9 cellular contexts compared by ENCODE assay signal in the genomic region with DNA sequence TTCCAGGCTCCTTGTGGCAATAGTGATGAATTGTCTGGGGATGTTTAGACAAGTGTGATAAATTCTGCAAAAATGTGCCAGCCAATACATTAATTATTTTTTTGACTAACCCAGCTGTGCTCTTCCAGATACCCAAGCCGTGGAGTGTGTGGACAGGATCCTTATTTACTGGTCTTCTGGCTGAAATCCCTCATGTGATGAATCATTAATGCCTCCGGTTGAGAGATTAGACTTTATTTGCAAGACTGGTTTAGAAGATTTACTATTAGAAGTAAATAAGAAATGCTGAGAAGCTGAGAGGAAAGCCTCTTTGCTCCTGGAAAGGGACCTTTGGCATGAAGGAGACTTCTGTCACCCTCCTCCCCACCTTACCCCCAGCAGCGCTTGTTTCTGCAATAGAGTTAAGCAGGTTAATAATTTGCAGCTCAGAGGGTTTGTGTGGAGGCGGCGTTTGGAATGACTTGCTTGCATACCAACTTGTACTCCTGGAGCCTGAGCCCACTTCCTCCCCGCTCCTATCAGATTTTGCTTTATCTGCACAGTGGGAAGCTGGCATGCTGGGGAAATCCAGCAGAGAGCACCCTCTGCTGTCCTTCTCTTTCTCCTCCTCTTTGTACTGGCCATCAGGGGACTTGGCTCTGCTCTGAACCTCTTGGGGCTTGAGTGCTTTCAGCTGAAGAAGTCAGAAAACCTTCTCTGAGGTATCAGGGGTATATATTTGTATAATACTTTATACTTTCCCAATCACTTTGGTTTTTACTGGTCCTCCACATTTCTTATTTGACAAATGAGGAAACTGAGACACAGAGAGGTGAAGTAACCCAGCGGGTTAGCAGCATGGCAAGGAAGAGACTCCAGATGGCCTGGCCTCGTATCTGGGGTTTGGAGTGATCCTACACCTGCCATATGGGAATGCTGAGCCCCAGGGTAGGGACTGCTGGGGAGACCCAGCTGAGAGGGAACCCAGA. TPM values are rescaled to one million over a fixed set of nuclear protein-coding genes. Genes with fewer than 3 reads are reported as not detected.
DNase-seq lines count a peak whose midpoint lies in the region; ATAC-seq, FAIRE-seq and TF ChIP-seq lines count a peak whose summit lies in the region.
"Had no signal": no experiment of that assay in that cellular context is flagged by ENCODE, and none has a peak within 500 bp of the region (broad histone marks: within the 10 kb centered on the region; RNA-seq: fewer than 3 reads in every experiment).

No MANE protein-coding gene starts in this region.

- H3K9ac ChIP-seq in astrocyte (ENCODE audit: low read length), result peak overlapping the region; percentile 40
- H3K9ac ChIP-seq: BLaER1 had no signal

- H3K27me3 Mint-ChIP-seq in astrocyte (ENCODE audit: low read depth, unreplicated experiment), result peaks cover 5% of the 10 kb centered on the region
- peaks cover 11% of the 10 kb centered on the region for H3K27me3 Mint-ChIP-seq in CD8-positive, alpha-beta T cell (ENCODE audit: low read depth)

- H3K79me2 ChIP-seq in astrocyte (ENCODE audit: insufficient read depth, low read length), result no peaks in the 10 kb centered on the region

- CTCF ChIA-PET in CD8-positive, alpha-beta T cell (lab: Charles Lee), result interaction anchor here (0.6 to 1.0 kb wide), 2 partner anchors 200 to 205 kb away, joined by 3 read pairs; no protein-coding TSS in a partner anchor

- peaks cover 19% of the 10 kb centered on the region for H3K4me1 Mint-ChIP-seq in astrocyte (ENCODE audit: low read depth, unreplicated experiment)
- H3K4me1 Mint-ChIP-seq in CD8-positive, alpha-beta T cell (ENCODE audit: low read depth), result peaks cover 9% of the 10 kb centered on the region

- no peak overlapping the region for H3K4me3 Mint-ChIP-seq in astrocyte (ENCODE audit: unreplicated experiment)
- no peak overlapping the region for H3K4me3 Mint-ChIP-seq in CD8-positive, alpha-beta T cell

- peak; percentile 85 for FAIRE-seq in astrocyte (lab: Jason Lieb, UNC)

- no peaks in the 10 kb centered on the region for H3K9me3 Mint-ChIP-seq in astrocyte (ENCODE audit: unreplicated experiment)
- no peaks in the 10 kb centered on the region for H3K9me3 Mint-ChIP-seq in CD8-positive, alpha-beta T cell

- H3K36me3 ChIP-seq in astrocyte (ENCODE audit: insufficient read depth, low read length), result no peaks in the 10 kb centered on the region
- no peaks in the 10 kb centered on the region for H3K36me3 ChIP-seq in CD8-positive, alpha-beta T cell (ENCODE audit: insufficient read depth, low read length)
- H3K36me3 ChIP-seq: BLaER1 had no signal

- peak overlapping the region; percentile 49 for H3K27ac ChIP-seq in astrocyte (ENCODE audit: low read depth, low read length)
- H3K27ac ChIP-seq in temporal lobe (ENCODE audit: low read depth, low read length), result peak overlapping the region; percentile 2
- H3K27ac ChIP-seq in CD8-positive, alpha-beta T cell (ENCODE audit: low read depth, low read length), result no peak overlapping the region
- H3K27ac ChIP-seq: BLaER1 had no signal

- H3K4me1 ChIP-seq in astrocyte (ENCODE audit: insufficient read depth, low read length), result peaks cover 23% of the 10 kb centered on the region
- no peaks in the 10 kb centered on the region for H3K4me1 ChIP-seq in CD8-positive, alpha-beta T cell (ENCODE audit: insufficient read depth, low read length)

- ATAC-seq in CD8-positive, alpha-beta T cell, result no peak

- H3K4me2 ChIP-seq in astrocyte (ENCODE audit: low read length), result peak overlapping the region; percentile 77
- H3K4me2 ChIP-seq: BLaER1 had no signal

- no peaks in the 10 kb centered on the region for H3K9me3 ChIP-seq in astrocyte (ENCODE audit: insufficient read depth, low read depth, low read length)
- H3K9me3 ChIP-seq in CD8-positive, alpha-beta T cell (ENCODE audit: low read length), result no peaks in the 10 kb centered on the region
- H3K9me3 ChIP-seq: BLaER1 had no signal

- H4K20me1 ChIP-seq in astrocyte (ENCODE audit: insufficient read depth, low read length), result no peaks in the 10 kb centered on the region
- H4K20me1 ChIP-seq: BLaER1 had no signal

- peak; percentile 5 for DNase-seq in NCI-H1436 (lab: John Stamatoyannopoulos, UW)
- DNase-seq in NCI-H1436 treated with DMSO at 0.1 percent for 48 hours (lab: John Stamatoyannopoulos, UW), result no peak
- peak; percentile 39 for DNase-seq in NCI-H1092 (lab: John Stamatoyannopoulos, UW)
- DNase-seq in astrocyte (ENCODE audit: low read depth), result peak; percentile 93
- peak; percentile 79 for DNase-seq in inferior parietal cortex (ENCODE audit: extremely low spot score)
- DNase-seq in mesenteric fat pad (ENCODE audit: low spot score), result no peak
- no peak for DNase-seq in CD8-positive, alpha-beta T cell

- H3K27me3 ChIP-seq in astrocyte (ENCODE audit: insufficient read depth, low read length), result no peaks in the 10 kb centered on the region
- no peaks in the 10 kb centered on the region for H3K27me3 ChIP-seq in CD8-positive, alpha-beta T cell (ENCODE audit: insufficient read depth, low read length)
- H3K27me3 ChIP-seq: BLaER1 had no signal

- TF ChIP-seq CTCF in astrocyte (IDR thresholded peaks at IDR 0.05; ENCODE audit: insufficient read depth, low read depth, low read length), result peak; percentile 56
- TF ChIP-seq CTCF in CD8-positive, alpha-beta T cell (IDR thresholded peaks at IDR 0.05), result no peak

- peak overlapping the region; percentile 20 for H3K4me3 ChIP-seq in astrocyte (ENCODE audit: insufficient read depth, low read depth, low read length)
- no peak overlapping the region for H3K4me3 ChIP-seq in CD8-positive, alpha-beta T cell (ENCODE audit: low read depth, low read length)
- H3K4me3 ChIP-seq: BLaER1 had no signal

- peak overlapping the region; percentile 22 for H2AFZ ChIP-seq in astrocyte (ENCODE audit: low read depth, low read length)

- POLR2A ChIA-PET in CD8-positive, alpha-beta T cell (lab: Charles Lee), result no interaction called here

- H3K36me3 Mint-ChIP-seq in astrocyte (ENCODE audit: low read depth, unreplicated experiment), result no peaks in the 10 kb centered on the region
- no peaks in the 10 kb centered on the region for H3K36me3 Mint-ChIP-seq in CD8-positive, alpha-beta T cell

- H3K27ac Mint-ChIP-seq in astrocyte (ENCODE audit: unreplicated experiment), result peak overlapping the region; percentile 83
- H3K27ac Mint-ChIP-seq in CD8-positive, alpha-beta T cell, result no peak overlapping the region

- intact Hi-C loops in CD8-positive, alpha-beta T cell (cut with DNase I, micrococcal nuclease), result loop anchor here in 1 of 2 experiments (10.0 kb wide), 1 partner anchor 47 kb away; no protein-coding TSS in a partner anchor

RNA-seq across cellular contexts. Expression of a gene that starts 16.3 kb away (rescaled TPM):
- total RNA-seq in astrocyte, result 0.20 TPM in 1 of 2 replicates, not detected in the other
- total RNA-seq in temporal lobe, result under 0.01 TPM
- total RNA-seq in mesenteric fat pad, result 0.19 TPM
- under 1 TPM; 0.25 to 0.79 TPM for total RNA-seq in CD8-positive, alpha-beta T cell

Comparison
In these comparisons a context has a peak if more than half of its experiments do, and no peak if none do; other contexts are left out.
1. DNase-seq: peak in NCI-H1436 (single experiment), NCI-H1092 (single experiment), astrocyte (single experiment) and inferior parietal cortex (single experiment); none in NCI-H1436 treated with DMSO at 0.1 percent for 48 hours (single experiment), mesenteric fat pad (single experiment) and CD8-positive, alpha-beta T cell (0 of 7).